11 cellular contexts compared by ENCODE assay signal in genomic region chr4:76206222-76206942, GRCh38. TPM values are rescaled to one million over a fixed set of nuclear protein-coding genes. Genes with fewer than 3 reads are reported as not detected.
A peak's percentile ranks its signal among the peaks of the same experiment; 100 is the strongest.
DNase-seq lines count a peak whose midpoint lies in the region; ATAC-seq and TF ChIP-seq lines count a peak whose summit lies in the region.
"Had no signal": no experiment of that assay in that cellular context is flagged by ENCODE, and none has a peak within 500 bp of the region (broad histone marks: within the 10 kb centered on the region; RNA-seq: fewer than 3 reads in every experiment).

No MANE protein-coding gene starts in this region.

- H3K4me1 ChIP-seq in heart right ventricle (peaks cover 24 to 98% (median 87%) of the 10 kb centered on the region in 9 donors), esophagus (ENCODE audit: control insufficient read depth in 2 of 2, insufficient read depth in 2 of 2, low read length in 1 of 2) (peaks cover 2 to 5% of the 10 kb centered on the region in 2 donors), vagina (peaks cover 75% of the 10 kb centered on the region)

- H3K9me3 ChIP-seq in heart right ventricle (no peaks in the 10 kb centered on the region), esophagus (ENCODE audit: control insufficient read depth in 2 of 2, insufficient read depth in 1 of 2, low read depth in 1 of 2, low read length in 1 of 2) (no peaks in the 10 kb centered on the region), neural cell (ENCODE audit: low read length) (no peaks in the 10 kb centered on the region), vagina (no peaks in the 10 kb centered on the region)
- H3K9me3 ChIP-seq: HAP-1 had no signal

- peaks cover 79% of the 10 kb centered on the region for H3K79me2 ChIP-seq in neural cell (replicated peaks; ENCODE audit: insufficient read depth, low read length)

- H3F3A ChIP-seq in neural cell (ENCODE audit: insufficient read depth, low read length, poor library complexity, severe bottlenecking), result no peaks in the 10 kb centered on the region

- no peaks in the 10 kb centered on the region for H3K36me3 ChIP-seq in heart right ventricle
- H3K36me3 ChIP-seq in esophagus (ENCODE audit: control insufficient read depth in 2 of 2, insufficient read depth in 2 of 2, low read length in 1 of 2), result peaks cover 0 to 3% of the 10 kb centered on the region in 2 donors
- H3K36me3 ChIP-seq in neural cell (ENCODE audit: insufficient read depth, low read length), result peaks cover 13% of the 10 kb centered on the region
- H3K36me3 ChIP-seq in vagina, result no peaks in the 10 kb centered on the region
- H3K36me3 ChIP-seq: HAP-1 had no signal

- H3K9me3 Mint-ChIP-seq in stimulated activated effector memory CD8-positive, alpha-beta T cell treated with anti-CD3 and anti-CD28 coated beads, Interleukin-12 subunit alpha, Interleukin-12 subunit beta, amount 100 ng/mL, for 72 hours, result no peaks in the 10 kb centered on the region
- H3K9me3 Mint-ChIP-seq: central memory CD8-positive, alpha-beta T cell; T-helper 1 cell treated with Interleukin-12 subunit alpha and Interleukin-12 subunit beta and Interleukin-4 antibody, amounts not matched to agents 30 μg/mL and 1 μg/mL, for 36 hours had no signal

- whole genome bisulfite sequencing in heart right ventricle, 2 donors, result 47 to 62% methylated on average over 7 of the region's 7 CpGs
- WGBS in esophagus, 2 donors, result 56 to 64% methylated on average over 7 of the region's 7 CpGs

- no peak overlapping the region for H3K4me3 Mint-ChIP-seq in stimulated activated effector memory CD8-positive, alpha-beta T cell treated with anti-CD3 and anti-CD28 coated beads, Interleukin-12 subunit alpha, Interleukin-12 subunit beta, amount 100 ng/mL, for 72 hours
- H3K4me3 Mint-ChIP-seq: central memory CD8-positive, alpha-beta T cell; T-helper 1 cell treated with Interleukin-12 subunit alpha and Interleukin-12 subunit beta and Interleukin-4 antibody, amounts not matched to agents 30 μg/mL and 1 μg/mL, for 36 hours had no signal

- DNase-seq in heart right ventricle (no peak), Right ventricle myocardium inferior (ENCODE audit: missing footprints) (no peak), vagina (ENCODE audit: extremely low spot score in 2 of 2) (peak in 1 of 2 donors; percentile 32), kidney glomerular epithelial cell (lab: John Stamatoyannopoulos, UW) (no peak), GM13976 (ENCODE audit: low spot score) (no peak)
- no peak for DNase-seq in stimulated activated effector memory CD8-positive, alpha-beta T cell treated with anti-CD3 and anti-CD28 coated beads, Interleukin-12 subunit alpha, Interleukin-12 subunit beta, amount 100 ng/mL, for 72 hours (ENCODE audit: low spot score in 2 of 2)

- TF ChIP-seq POLR2A in vagina (IDR thresholded peaks at IDR 0.05), result no peak

- no peak for TF ChIP-seq RAD21 in neural cell (conservative IDR thresholded peaks at IDR 0.05)

- peaks cover 4% of the 10 kb centered on the region for H4K20me1 ChIP-seq in neural cell (ENCODE audit: insufficient read depth)

- H3K4me1 Mint-ChIP-seq in stimulated activated effector memory CD8-positive, alpha-beta T cell treated with anti-CD3 and anti-CD28 coated beads, Interleukin-12 subunit alpha, Interleukin-12 subunit beta, amount 100 ng/mL, for 72 hours, result peaks cover 17% of the 10 kb centered on the region

- ATAC-seq in heart right ventricle (no peak), Right ventricle myocardium inferior (no peak)
- no peak for ATAC-seq in stimulated activated effector memory CD8-positive, alpha-beta T cell treated with anti-CD3 and anti-CD28 coated beads, Interleukin-12 subunit alpha, Interleukin-12 subunit beta, amount 100 ng/mL, for 72 hours

- H3K4me3 ChIP-seq in heart right ventricle, result no peak overlapping the region
- no peak overlapping the region for H3K4me3 ChIP-seq in esophagus (ENCODE audit: low read depth in 1 of 2, low read length in 2 of 2)
- peak overlapping the region; percentile 13 for H3K4me3 ChIP-seq in neural cell (ENCODE audit: low read length)
- H3K4me3 ChIP-seq in vagina, result no peak overlapping the region
- H3K4me3 ChIP-seq: HAP-1 had no signal

- H3K36me3 Mint-ChIP-seq in stimulated activated effector memory CD8-positive, alpha-beta T cell treated with anti-CD3 and anti-CD28 coated beads, Interleukin-12 subunit alpha, Interleukin-12 subunit beta, amount 100 ng/mL, for 72 hours, result no peaks in the 10 kb centered on the region

- no peak overlapping the region for H3K27ac Mint-ChIP-seq in stimulated activated effector memory CD8-positive, alpha-beta T cell treated with anti-CD3 and anti-CD28 coated beads, Interleukin-12 subunit alpha, Interleukin-12 subunit beta, amount 100 ng/mL, for 72 hours
- H3K27ac Mint-ChIP-seq: T-helper 1 cell treated with Interleukin-12 subunit alpha and Interleukin-12 subunit beta and Interleukin-4 antibody, amounts not matched to agents 30 μg/mL and 1 μg/mL, for 36 hours had no signal

- TF ChIP-seq CTCF in heart right ventricle (IDR thresholded peaks at IDR 0.05) (no peak), neural cell (IDR thresholded peaks at IDR 0.05; ENCODE audit: poor library complexity, severe bottlenecking) (no peak), vagina (IDR thresholded peaks at IDR 0.05) (no peak), GM13976 (IDR thresholded peaks at IDR 0.05; ENCODE audit: borderline replicate concordance, control extremely low read depth, extremely low read depth, insufficient read depth, missing control alignments) (no peak)

- H3K9ac ChIP-seq in neural cell (ENCODE audit: low read length), result no peak overlapping the region

- H3K27me3 ChIP-seq in heart right ventricle, result no peaks in the 10 kb centered on the region
- H3K27me3 ChIP-seq in esophagus (ENCODE audit: control insufficient read depth in 1 of 2, insufficient read depth in 2 of 2, low read length in 2 of 2), result no peaks in the 10 kb centered on the region
- H3K27me3 ChIP-seq in neural cell (ENCODE audit: insufficient read depth, low read depth, low read length), result no peaks in the 10 kb centered on the region
- no peaks in the 10 kb centered on the region for H3K27me3 ChIP-seq in vagina

- intact Hi-C loops in heart right ventricle (cut with DNase I), result no loop called here
- intact Hi-C loops in Right ventricle myocardium inferior (cut with DNase I), result no loop called here
- intact Hi-C loops in vagina (cut with DNase I), result no loop called here

- in situ Hi-C loops in GM13976 (cut with MboI; ENCODE audit: low sequenced_read_pairs, unreplicated experiment), result no loop called here

- H3K27ac ChIP-seq in heart right ventricle (peak overlapping the region in 9 of 10 donors; percentile 30 to 97 (median 95)), esophagus (ENCODE audit: low read depth in 2 of 2, low read length in 1 of 2) (peak overlapping the region; percentile 13 to 14), neural cell (ENCODE audit: low read length) (no peak overlapping the region), vagina (peak overlapping the region; percentile 95)

- H3K4me2 ChIP-seq in neural cell (ENCODE audit: low read length), result no peak overlapping the region

- no peak for TF ChIP-seq EP300 in neural cell (conservative IDR thresholded peaks at IDR 0.05; ENCODE audit: poor library complexity, severe bottlenecking)

- H2AFZ ChIP-seq in neural cell (ENCODE audit: low read depth, low read length), result no peak overlapping the region

- no peaks in the 10 kb centered on the region for H3K9me2 ChIP-seq in neural cell (ENCODE audit: insufficient read depth, low read length)

TF ChIP-seq in neural cell, 6 proteins besides CTCF, POLR2A, EP300 and RAD21:
- TF ChIP-seq SMC3 (conservative IDR thresholded peaks at IDR 0.05; ENCODE audit: poor library complexity) (no peak), REST (IDR thresholded peaks at IDR 0.05; ENCODE audit: borderline replicate concordance) (no peak), TAF1 (IDR thresholded peaks at IDR 0.05; ENCODE audit: low read depth) (no peak)
TF ChIP-seq in neural cell: peak in this region for 0.

RNA-seq across cellular contexts. Expression of gene SCARB2, which starts 7.2 kb away (rescaled TPM):
- total RNA-seq in heart right ventricle, result 100 to 1,000 TPM in 4 of 10 donors, 10 to 100 TPM in 6; 76.6 to 199 (median 94.9) TPM
- 100 to 1,000 TPM; 119 to 125 TPM for polyA plus RNA-seq in heart right ventricle
- 102 TPM for total RNA-seq in Right ventricle myocardium inferior
- 10 to 100 TPM; 21.7 to 26.3 TPM for polyA plus RNA-seq in esophagus
- polyA plus RNA-seq in neural cell, result 235 and 256 TPM in 2 replicates
- polyA minus RNA-seq in neural cell, result 321 and 369 TPM in 2 replicates
- 156 TPM for total RNA-seq in vagina

RNA-seq across cellular contexts. Expression of gene FAM47E, which starts 45.1 kb away (rescaled TPM):
- total RNA-seq in heart right ventricle (1 to 10 TPM; 2.1 to 6.3 (median 3.1) TPM), Right ventricle myocardium inferior (2.4 TPM), vagina (0.49 TPM)
- polyA plus RNA-seq in heart right ventricle (1 to 10 TPM in 1 of 2 donors, under 1 TPM in 1; 0.68 to 4.7 TPM), esophagus (under 1 TPM; 0.47 to 0.71 TPM), neural cell (2.9 and 3.7 TPM in 2 replicates)
- 2.7 and 4.1 TPM in 2 replicates for polyA minus RNA-seq in neural cell

RNA-seq across cellular contexts. Expression of gene NUP54, which starts 58.2 kb away (rescaled TPM):
- total RNA-seq in heart right ventricle (10 to 100 TPM; 16.1 to 22.6 (median 18.9) TPM), Right ventricle myocardium inferior (21.6 TPM), vagina (31.2 TPM)
- polyA plus RNA-seq in heart right ventricle (10 to 100 TPM in 1 of 2 donors, 1 to 10 TPM in 1; 9.6 to 25.8 TPM), esophagus (10 to 100 TPM; 18.0 to 18.4 TPM), neural cell (103 and 123 TPM in 2 replicates)
- 133 and 138 TPM in 2 replicates for polyA minus RNA-seq in neural cell
